29 cellular contexts compared by ENCODE assay signal in the genomic region with DNA sequence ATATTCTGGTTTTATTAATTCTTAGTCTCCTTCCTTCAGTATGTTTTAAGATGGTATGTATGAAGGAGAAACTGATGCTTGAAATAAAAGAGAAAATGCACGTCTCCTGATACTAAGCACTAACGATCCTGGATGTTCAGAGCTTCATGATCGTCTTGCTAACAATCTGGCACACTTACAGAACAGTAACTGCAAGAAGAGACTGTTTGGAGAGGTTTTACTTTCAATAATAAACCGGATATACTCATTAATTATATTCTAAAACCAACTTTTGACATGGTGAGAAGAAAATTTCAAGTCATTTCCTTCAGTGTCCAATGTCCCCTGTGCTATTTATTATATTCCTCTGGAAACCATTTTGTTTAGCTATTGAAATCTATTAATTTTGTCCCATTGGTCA.
"Had no signal": no experiment of that assay in that cellular context is flagged by ENCODE, and none has a peak within 500 bp of the region (broad histone marks: within the 10 kb centered on the region; RNA-seq: fewer than 3 reads in every experiment).

No MANE protein-coding gene starts in this region.

- H3K27ac ChIP-seq: neural progenitor cell, ovary, parathyroid adenoma, psoas muscle, right lobe of liver, sigmoid colon, stomach, thoracic aorta, thyroid gland, tibial nerve, upper lobe of left lung, vagina had no signal

- H3K9me3 ChIP-seq: ovary, psoas muscle, right lobe of liver, sigmoid colon, stomach, thoracic aorta, thyroid gland, tibial nerve, upper lobe of left lung, vagina had no signal

- H3K4me1 ChIP-seq: neural progenitor cell, parathyroid adenoma, psoas muscle, right lobe of liver, sigmoid colon, stomach, thyroid gland, tibial nerve, upper lobe of left lung, vagina had no signal

- H3K27me3 Mint-ChIP-seq: naive thymus-derived CD8-positive, alpha-beta T cell; natural killer cell treated with Interleukin-12 subunit alpha and Interleukin-12 subunit beta and Interleukin-15 and Interleukin-18, amount 100 ng/mL, for 72 hours; progenitor cell of endocrine pancreas; stimulated activated naive B cell treated with anti-CD40 and anti-IgM and Interleukin-4, amounts not matched to agents 10 μg/mL and 1 μg/mL and 100 μg/mL, for 72 hours; stimulated activated naive CD8-positive, alpha-beta T cell treated with anti-CD3 and anti-CD28 coated beads, Interleukin-15, Interleukin-2, amounts not matched to agents 100 ng/mL and 50 ng/mL, for 24 hours had no signal

- H3K4me2 ChIP-seq: neural progenitor cell had no signal

- H3K9ac ChIP-seq: neural progenitor cell, parathyroid adenoma had no signal

- H3K4me3 ChIP-seq: neural progenitor cell, ovary, psoas muscle, right lobe of liver, sigmoid colon, stomach, thoracic aorta, thyroid gland, tibial nerve, upper lobe of left lung, vagina had no signal

- H3K9me3 Mint-ChIP-seq: nephron progenitor cell; neural progenitor cell; stimulated activated naive B cell treated with anti-CD40 and anti-IgM and Interleukin-4, amounts not matched to agents 10 μg/mL and 1 μg/mL and 100 μg/mL, for 72 hours; stimulated activated naive CD8-positive, alpha-beta T cell treated with anti-CD3 and anti-CD28 coated beads, Interleukin-15, Interleukin-2, amounts not matched to agents 100 ng/mL and 50 ng/mL, for 24 hours had no signal

- H3K4me3 Mint-ChIP-seq: naive thymus-derived CD8-positive, alpha-beta T cell; natural killer cell treated with Interleukin-12 subunit alpha and Interleukin-12 subunit beta and Interleukin-15 and Interleukin-18, amount 100 ng/mL, for 72 hours; nephron progenitor cell; neural progenitor cell; stimulated activated effector memory CD8-positive, alpha-beta T cell treated with anti-CD3 and anti-CD28 coated beads, Interleukin-12 subunit alpha, Interleukin-12 subunit beta, amount 100 ng/mL, for 72 hours; stimulated activated naive B cell treated with anti-CD40 and anti-IgM and Interleukin-4, amounts not matched to agents 10 μg/mL and 1 μg/mL and 100 μg/mL, for 72 hours; stimulated activated naive CD8-positive, alpha-beta T cell treated with anti-CD3 and anti-CD28 coated beads, Interleukin-15, Interleukin-2, amounts not matched to agents 100 ng/mL and 50 ng/mL, for 24 hours had no signal

- H2AFZ ChIP-seq: neural progenitor cell, parathyroid adenoma had no signal

- H3K4me1 Mint-ChIP-seq: naive thymus-derived CD8-positive, alpha-beta T cell; nephron progenitor cell; neural progenitor cell; stimulated activated effector memory CD8-positive, alpha-beta T cell treated with anti-CD3 and anti-CD28 coated beads, Interleukin-12 subunit alpha, Interleukin-12 subunit beta, amount 100 ng/mL, for 72 hours; stimulated activated naive B cell treated with anti-CD40 and anti-IgM and Interleukin-4, amounts not matched to agents 10 μg/mL and 1 μg/mL and 100 μg/mL, for 72 hours had no signal

- H3K27me3 ChIP-seq: neural progenitor cell, ovary, right lobe of liver, sigmoid colon, stomach, thyroid gland, tibial nerve, upper lobe of left lung, vagina had no signal

- H3K79me2 ChIP-seq: parathyroid adenoma had no signal

- ATAC-seq: naive thymus-derived CD8-positive, alpha-beta T cell; natural killer cell treated with Interleukin-12 subunit alpha and Interleukin-12 subunit beta and Interleukin-15 and Interleukin-18, amount 100 ng/mL, for 72 hours; psoas muscle; right cardiac atrium; right lobe of liver; stimulated activated effector memory CD8-positive, alpha-beta T cell treated with anti-CD3 and anti-CD28 coated beads, Interleukin-12 subunit alpha, Interleukin-12 subunit beta, amount 100 ng/mL, for 72 hours; stimulated activated naive B cell treated with anti-CD40 and anti-IgM and Interleukin-4, amounts not matched to agents 10 μg/mL and 1 μg/mL and 100 μg/mL, for 72 hours had no signal

- H3K36me3 Mint-ChIP-seq: naive thymus-derived CD8-positive, alpha-beta T cell; natural killer cell treated with Interleukin-12 subunit alpha and Interleukin-12 subunit beta and Interleukin-15 and Interleukin-18, amount 100 ng/mL, for 72 hours; neural progenitor cell; stimulated activated effector memory CD8-positive, alpha-beta T cell treated with anti-CD3 and anti-CD28 coated beads, Interleukin-12 subunit alpha, Interleukin-12 subunit beta, amount 100 ng/mL, for 72 hours; stimulated activated naive B cell treated with anti-CD40 and anti-IgM and Interleukin-4, amounts not matched to agents 10 μg/mL and 1 μg/mL and 100 μg/mL, for 72 hours had no signal

- H3K27ac Mint-ChIP-seq: naive thymus-derived CD8-positive, alpha-beta T cell; natural killer cell treated with Interleukin-12 subunit alpha and Interleukin-12 subunit beta and Interleukin-15 and Interleukin-18, amount 100 ng/mL, for 72 hours; nephron progenitor cell; neural progenitor cell; progenitor cell of endocrine pancreas; stimulated activated effector memory CD8-positive, alpha-beta T cell treated with anti-CD3 and anti-CD28 coated beads, Interleukin-12 subunit alpha, Interleukin-12 subunit beta, amount 100 ng/mL, for 72 hours; stimulated activated naive B cell treated with anti-CD40 and anti-IgM and Interleukin-4, amounts not matched to agents 10 μg/mL and 1 μg/mL and 100 μg/mL, for 72 hours; stimulated activated naive CD8-positive, alpha-beta T cell treated with anti-CD3 and anti-CD28 coated beads, Interleukin-15, Interleukin-2, amounts not matched to agents 100 ng/mL and 50 ng/mL, for 24 hours had no signal

- DNase-seq: naive thymus-derived CD8-positive, alpha-beta T cell; nephron progenitor cell; occipital lobe; ovary; posterior cingulate gyrus; psoas muscle; right cardiac atrium; right lobe of liver; sigmoid colon; small intestine; stimulated activated CD4-positive, alpha-beta T cell treated with anti-CD3 and anti-CD28 coated beads, Interleukin-15, amount 100 ng/mL, for 24 hours; stimulated activated CD4-positive, alpha-beta T cell treated with anti-CD3 and anti-CD28 coated beads, Interleukin-2, amount 100 ng/mL, for 24 hours; stimulated activated CD4-positive, alpha-beta T cell treated with anti-CD3 and anti-CD28 coated beads, Interleukin-2, amount 100 ng/mL, for 48 hours; stimulated activated CD4-positive, alpha-beta T cell treated with anti-CD3 and anti-CD28 coated beads, Interleukin-4, amount 100 ng/mL, for 24 hours; stimulated activated naive B cell treated with anti-CD40 and anti-IgM and Interleukin-4, amounts not matched to agents 10 μg/mL and 1 μg/mL and 100 μg/mL, for 72 hours; stimulated activated naive CD4-positive, alpha-beta T cell treated with Interleukin-2 at 50 U/mL for 16 hours; stomach; thyroid gland; trophoblast cell; upper lobe of left lung had no signal

- H3K36me3 ChIP-seq: neural progenitor cell, ovary, right lobe of liver, sigmoid colon, stomach, thoracic aorta, thyroid gland, tibial nerve, upper lobe of left lung, vagina had no signal
